In the genomic region with DNA sequence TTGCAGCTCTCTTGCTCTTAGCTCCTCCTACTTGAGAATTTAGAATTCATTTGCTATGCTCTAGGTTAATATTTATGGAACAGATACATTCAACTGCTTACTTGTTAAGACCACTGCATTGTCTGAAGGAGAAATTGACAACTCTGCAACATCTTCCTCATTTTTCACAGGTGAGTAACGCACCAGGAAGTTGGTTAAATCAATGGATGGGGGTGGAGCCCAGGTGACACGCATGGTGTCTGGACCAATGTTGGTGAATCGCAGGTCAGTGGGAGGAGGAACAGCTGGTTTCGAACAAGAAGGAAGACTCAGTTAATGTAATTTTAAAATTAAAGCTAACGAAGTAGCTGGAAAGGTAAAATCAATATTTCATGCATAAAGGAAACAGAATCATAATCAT, we compare ENCODE assay signal across 1 cellular context.
TF ChIP-seq lines count a peak whose summit lies in the region.

No MANE protein-coding gene starts in this region.

TF ChIP-seq in HepG2, 621 proteins besides CTCF, POLR2A, EP300 and RAD21 (continued from another document):
- TF ChIP-seq, protein P1, sequence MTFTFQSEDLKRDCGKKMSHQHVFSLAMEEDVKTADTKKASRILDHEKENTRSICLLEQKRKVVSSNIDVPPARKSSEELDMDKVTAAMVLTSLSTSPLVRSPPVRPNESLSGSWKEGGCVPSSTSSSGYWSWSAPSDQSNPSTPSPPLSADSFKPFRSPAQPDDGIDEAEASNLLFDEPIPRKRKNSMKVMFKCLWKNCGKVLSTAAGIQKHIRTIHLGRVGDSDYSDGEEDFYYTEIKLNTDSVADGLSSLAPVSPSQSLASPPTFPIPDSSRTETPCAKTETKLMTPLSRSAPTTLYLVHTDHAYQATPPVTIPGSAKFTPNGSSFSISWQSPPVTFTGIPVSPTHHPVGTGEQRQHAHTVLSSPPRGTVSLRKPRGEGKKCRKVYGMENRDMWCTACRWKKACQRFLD (CRISPR knock-in tag; IDR thresholded peaks at IDR 0.05; ENCODE audit: borderline replicate concordance), result no peak
- TF ChIP-seq NR2F2 (IDR thresholded peaks at IDR 0.05; ENCODE audit: borderline replicate concordance, low read depth) (no peak), ZBTB7A (CRISPR knock-in tag; IDR thresholded peaks at IDR 0.05) (no peak), BORCS8-MEF2B (CRISPR knock-in tag; IDR thresholded peaks at IDR 0.05) (no peak), ZNF883 (CRISPR knock-in tag; IDR thresholded peaks at IDR 0.05; ENCODE audit: not compliant biosample characterization) (no peak), ZNF484 (CRISPR knock-in tag; IDR thresholded peaks at IDR 0.05; ENCODE audit: borderline replicate concordance, low read depth) (no peak), ELF1 (CRISPR knock-in tag; IDR thresholded peaks at IDR 0.05) (peak; percentile 25; the same call in 1 of the 2 replicates), FOSL2 (CRISPR knock-in tag; IDR thresholded peaks at IDR 0.05) (peak; percentile 63), GABPB1 (CRISPR knock-in tag; IDR thresholded peaks at IDR 0.05) (no peak), SIX4 (CRISPR knock-in tag; IDR thresholded peaks at IDR 0.05) (no peak), ATAD3A (CRISPR knock-in tag; IDR thresholded peaks at IDR 0.05) (no peak), ZNF678 (CRISPR knock-in tag; IDR thresholded peaks at IDR 0.05) (no peak), KAT7 (CRISPR knock-in tag; IDR thresholded peaks at IDR 0.05; ENCODE audit: borderline replicate concordance) (no peak), ZNF556 (CRISPR knock-in tag; IDR thresholded peaks at IDR 0.05; ENCODE audit: borderline replicate concordance) (no peak), ZNF746 (CRISPR knock-in tag; IDR thresholded peaks at IDR 0.05) (no peak), KLF11 (CRISPR knock-in tag; IDR thresholded peaks at IDR 0.05) (no peak), HMG20B (CRISPR knock-in tag; conservative IDR thresholded peaks at IDR 0.05) (no peak), PRPF4 (IDR thresholded peaks at IDR 0.05; ENCODE audit: low read depth, low read length, poor library complexity, severe bottlenecking) (no peak), TARDBP (CRISPR knock-in tag; IDR thresholded peaks at IDR 0.05) (no peak), POLR2AphosphoS2 (IDR thresholded peaks at IDR 0.05; ENCODE audit: low read depth, low read length) (0 out of 2 replicates have a peak, but pooled peaks have one; percentile 28), SP1 (IDR thresholded peaks at IDR 0.05) (no peak), SP1 (CRISPR knock-in tag; IDR thresholded peaks at IDR 0.05) (0 out of 2 replicates have a peak, but pooled peaks have one; percentile 26), ZKSCAN5 (CRISPR knock-in tag; IDR thresholded peaks at IDR 0.05) (no peak), NFRKB (IDR thresholded peaks at IDR 0.05) (no peak), ONECUT2 (CRISPR knock-in tag; IDR thresholded peaks at IDR 0.05) (0 out of 2 replicates have a peak, but pooled peaks have one; percentile 27), ZNF850 (CRISPR knock-in tag; conservative IDR thresholded peaks at IDR 0.05) (no peak), RBM22 (optimal IDR thresholded peaks at IDR 0.05; ENCODE audit: low read length) (peak; percentile 99), ZNF737 (CRISPR knock-in tag; IDR thresholded peaks at IDR 0.05; ENCODE audit: borderline replicate concordance) (no peak), POLR2G (IDR thresholded peaks at IDR 0.05; ENCODE audit: low read depth, low read length) (peak; percentile 66; the same call in 1 of the 2 replicates), SSRP1 (CRISPR knock-in tag; IDR thresholded peaks at IDR 0.05) (peak; percentile 90; the same call in 1 of the 2 replicates)
- TF ChIP-seq, protein P2, sequence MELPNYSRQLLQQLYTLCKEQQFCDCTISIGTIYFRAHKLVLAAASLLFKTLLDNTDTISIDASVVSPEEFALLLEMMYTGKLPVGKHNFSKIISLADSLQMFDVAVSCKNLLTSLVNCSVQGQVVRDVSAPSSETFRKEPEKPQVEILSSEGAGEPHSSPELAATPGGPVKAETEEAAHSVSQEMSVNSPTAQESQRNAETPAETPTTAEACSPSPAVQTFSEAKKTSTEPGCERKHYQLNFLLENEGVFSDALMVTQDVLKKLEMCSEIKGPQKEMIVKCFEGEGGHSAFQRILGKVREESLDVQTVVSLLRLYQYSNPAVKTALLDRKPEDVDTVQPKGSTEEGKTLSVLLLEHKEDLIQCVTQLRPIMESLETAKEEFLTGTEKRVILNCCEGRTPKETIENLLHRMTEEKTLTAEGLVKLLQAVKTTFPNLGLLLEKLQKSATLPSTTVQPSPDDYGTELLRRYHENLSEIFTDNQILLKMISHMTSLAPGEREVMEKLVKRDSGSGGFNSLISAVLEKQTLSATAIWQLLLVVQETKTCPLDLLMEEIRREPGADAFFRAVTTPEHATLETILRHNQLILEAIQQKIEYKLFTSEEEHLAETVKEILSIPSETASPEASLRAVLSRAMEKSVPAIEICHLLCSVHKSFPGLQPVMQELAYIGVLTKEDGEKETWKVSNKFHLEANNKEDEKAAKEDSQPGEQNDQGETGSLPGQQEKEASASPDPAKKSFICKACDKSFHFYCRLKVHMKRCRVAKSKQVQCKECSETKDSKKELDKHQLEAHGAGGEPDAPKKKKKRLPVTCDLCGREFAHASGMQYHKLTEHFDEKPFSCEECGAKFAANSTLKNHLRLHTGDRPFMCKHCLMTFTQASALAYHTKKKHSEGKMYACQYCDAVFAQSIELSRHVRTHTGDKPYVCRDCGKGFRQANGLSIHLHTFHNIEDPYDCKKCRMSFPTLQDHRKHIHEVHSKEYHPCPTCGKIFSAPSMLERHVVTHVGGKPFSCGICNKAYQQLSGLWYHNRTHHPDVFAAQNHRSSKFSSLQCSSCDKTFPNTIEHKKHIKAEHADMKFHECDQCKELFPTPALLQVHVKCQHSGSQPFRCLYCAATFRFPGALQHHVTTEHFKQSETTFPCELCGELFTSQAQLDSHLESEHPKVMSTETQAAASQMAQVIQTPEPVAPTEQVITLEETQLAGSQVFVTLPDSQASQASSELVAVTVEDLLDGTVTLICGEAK (IDR thresholded peaks at IDR 0.05), result no peak
- TF ChIP-seq, protein P2 (CRISPR knock-in tag; IDR thresholded peaks at IDR 0.05), result no peak
- TF ChIP-seq, protein P3, sequence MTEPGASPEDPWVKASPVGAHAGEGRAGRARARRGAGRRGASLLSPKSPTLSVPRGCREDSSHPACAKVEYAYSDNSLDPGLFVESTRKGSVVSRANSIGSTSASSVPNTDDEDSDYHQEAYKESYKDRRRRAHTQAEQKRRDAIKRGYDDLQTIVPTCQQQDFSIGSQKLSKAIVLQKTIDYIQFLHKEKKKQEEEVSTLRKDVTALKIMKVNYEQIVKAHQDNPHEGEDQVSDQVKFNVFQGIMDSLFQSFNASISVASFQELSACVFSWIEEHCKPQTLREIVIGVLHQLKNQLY (CRISPR knock-in tag; IDR thresholded peaks at IDR 0.05), result no peak
- TF ChIP-seq, protein P4, sequence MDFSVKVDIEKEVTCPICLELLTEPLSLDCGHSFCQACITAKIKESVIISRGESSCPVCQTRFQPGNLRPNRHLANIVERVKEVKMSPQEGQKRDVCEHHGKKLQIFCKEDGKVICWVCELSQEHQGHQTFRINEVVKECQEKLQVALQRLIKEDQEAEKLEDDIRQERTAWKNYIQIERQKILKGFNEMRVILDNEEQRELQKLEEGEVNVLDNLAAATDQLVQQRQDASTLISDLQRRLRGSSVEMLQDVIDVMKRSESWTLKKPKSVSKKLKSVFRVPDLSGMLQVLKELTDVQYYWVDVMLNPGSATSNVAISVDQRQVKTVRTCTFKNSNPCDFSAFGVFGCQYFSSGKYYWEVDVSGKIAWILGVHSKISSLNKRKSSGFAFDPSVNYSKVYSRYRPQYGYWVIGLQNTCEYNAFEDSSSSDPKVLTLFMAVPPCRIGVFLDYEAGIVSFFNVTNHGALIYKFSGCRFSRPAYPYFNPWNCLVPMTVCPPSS (IDR thresholded peaks at IDR 0.05), result no peak
- TF ChIP-seq, protein P5, sequence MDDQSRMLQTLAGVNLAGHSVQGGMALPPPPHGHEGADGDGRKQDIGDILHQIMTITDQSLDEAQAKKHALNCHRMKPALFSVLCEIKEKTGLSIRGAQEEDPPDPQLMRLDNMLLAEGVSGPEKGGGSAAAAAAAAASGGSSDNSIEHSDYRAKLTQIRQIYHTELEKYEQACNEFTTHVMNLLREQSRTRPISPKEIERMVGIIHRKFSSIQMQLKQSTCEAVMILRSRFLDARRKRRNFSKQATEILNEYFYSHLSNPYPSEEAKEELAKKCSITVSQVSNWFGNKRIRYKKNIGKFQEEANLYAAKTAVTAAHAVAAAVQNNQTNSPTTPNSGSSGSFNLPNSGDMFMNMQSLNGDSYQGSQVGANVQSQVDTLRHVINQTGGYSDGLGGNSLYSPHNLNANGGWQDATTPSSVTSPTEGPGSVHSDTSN (CRISPR knock-in tag; IDR thresholded peaks at IDR 0.05; ENCODE audit: borderline replicate concordance), result no peak
